14 cellular contexts compared by ENCODE assay signal in the genomic region with DNA sequence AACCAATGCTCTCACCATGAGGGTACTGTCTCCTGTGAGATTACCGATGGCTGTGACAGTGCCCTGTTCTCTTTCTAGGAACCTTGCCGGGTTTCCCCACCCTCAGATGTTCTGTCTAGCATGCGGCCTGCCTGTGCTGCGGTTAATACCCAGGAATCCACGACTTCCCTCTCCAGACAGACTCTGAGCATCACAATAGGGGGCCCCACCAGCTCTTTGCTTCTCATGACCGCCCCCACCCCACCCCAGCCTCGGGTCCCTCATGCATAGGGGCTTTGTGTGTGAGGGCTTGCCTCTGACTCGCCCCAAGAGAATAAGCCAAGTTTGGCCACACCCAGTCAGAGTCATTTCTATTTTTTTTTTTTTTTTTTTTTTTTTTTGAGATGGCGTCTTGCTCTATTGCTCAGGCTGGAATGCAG. TPM values are rescaled to one million over a fixed set of nuclear protein-coding genes. Genes with fewer than 3 reads are reported as not detected.
DNase-seq lines count a peak whose midpoint lies in the region; ATAC-seq lines count a peak whose summit lies in the region.
"Had no signal": no experiment of that assay in that cellular context is flagged by ENCODE, and none has a peak within 500 bp of the region (broad histone marks: within the 10 kb centered on the region; RNA-seq: fewer than 3 reads in every experiment).

No MANE protein-coding gene starts in this region.

- no peak overlapping the region for H3K27ac Mint-ChIP-seq in activated T-cell treated with anti-CD3 and anti-CD28 coated beads, Interleukin-2, amount 50 U/mL, for 72 hours
- H3K27ac Mint-ChIP-seq in naive thymus-derived CD4-positive, alpha-beta T cell: peak overlapping the region in 1 of 9 donors; percentile 55
- H3K27ac Mint-ChIP-seq: activated naive CD8-positive, alpha-beta T cell had no signal

- no peak overlapping the region for H3K9ac ChIP-seq in BLaER1

- no peaks in the 10 kb centered on the region for H3K9me3 Mint-ChIP-seq in activated T-cell treated with anti-CD3 and anti-CD28 coated beads, Interleukin-2, amount 50 U/mL, for 72 hours
- H3K9me3 Mint-ChIP-seq in naive thymus-derived CD4-positive, alpha-beta T cell: peaks cover 0 to 4% (median 0%) of the 10 kb centered on the region in 11 donors
- H3K9me3 Mint-ChIP-seq: H9 had no signal

- H3K4me3 Mint-ChIP-seq in activated T-cell treated with anti-CD3 and anti-CD28 coated beads, Interleukin-2, amount 50 U/mL, for 72 hours: peak overlapping the region; percentile 39 to 59
- H3K4me3 Mint-ChIP-seq in naive thymus-derived CD4-positive, alpha-beta T cell: no peak overlapping the region
- H3K4me3 Mint-ChIP-seq: activated naive CD8-positive, alpha-beta T cell; H9; immature natural killer cell had no signal

- H3K4me1 ChIP-seq in BLaER1: peaks cover 94% of the 10 kb centered on the region
- peaks cover 23 to 26% of the 10 kb centered on the region in 2 donors for H3K4me1 ChIP-seq in naive thymus-derived CD4-positive, alpha-beta T cell (ENCODE audit: control insufficient read depth in 2 of 2, insufficient read depth in 2 of 2, low read length in 2 of 2)

- DNase-seq in activated T-cell treated with anti-CD3 and anti-CD28 coated beads, Interleukin-2, amount 50 U/mL, for 72 hours: peak; percentile 60 to 72
- peak in 1 of 9 donors; percentile 49 for DNase-seq in naive thymus-derived CD4-positive, alpha-beta T cell
- no peak for DNase-seq in islet precursor cell
- DNase-seq: H9, immature natural killer cell, occipital lobe had no signal

- H3K36me3 ChIP-seq in BLaER1: peaks cover 6% of the 10 kb centered on the region; the same call in 1 of the 2 replicates
- peaks cover 0 to 24% (median 0%) of the 10 kb centered on the region in 3 experiments for H3K36me3 ChIP-seq in naive thymus-derived CD4-positive, alpha-beta T cell (ENCODE audit: control insufficient read depth in 2 of 3, insufficient read depth in 3 of 3, low read length in 3 of 3)

- H3K27ac ChIP-seq in BLaER1: no peak overlapping the region
- no peak overlapping the region for H3K27ac ChIP-seq in naive thymus-derived CD4-positive, alpha-beta T cell (ENCODE audit: low read depth, low read length)
- H3K27ac ChIP-seq: SK-N-MC had no signal

- no peak overlapping the region for H3K4me3 ChIP-seq in BLaER1
- H3K4me3 ChIP-seq in naive thymus-derived CD4-positive, alpha-beta T cell (ENCODE audit: low read length): no peak overlapping the region
- H3K4me3 ChIP-seq: SK-N-MC had no signal

- peaks cover 48% of the 10 kb centered on the region for H3K4me1 Mint-ChIP-seq in activated T-cell treated with anti-CD3 and anti-CD28 coated beads, Interleukin-2, amount 50 U/mL, for 72 hours (ENCODE audit: low read depth)
- peaks cover 27 to 38% (median 33%) of the 10 kb centered on the region in 7 donors for H3K4me1 Mint-ChIP-seq in naive thymus-derived CD4-positive, alpha-beta T cell

- H4K20me1 ChIP-seq in BLaER1: peaks cover 95% of the 10 kb centered on the region

- POLR2A ChIA-PET in naive thymus-derived CD4-positive, alpha-beta T cell (lab: Charles Lee): interaction anchor here (1.5 kb wide), 1 partner anchor 10 kb away, joined by 5 read pairs; the partner anchor contains the start of gene PARVG

- no peaks in the 10 kb centered on the region for H3K9me3 ChIP-seq in BLaER1
- no peaks in the 10 kb centered on the region for H3K9me3 ChIP-seq in naive thymus-derived CD4-positive, alpha-beta T cell (ENCODE audit: control insufficient read depth in 2 of 3, low read length in 3 of 3)

- peak overlapping the region; percentile 70 for H3K4me2 ChIP-seq in BLaER1

- H3K27me3 Mint-ChIP-seq in activated T-cell treated with anti-CD3 and anti-CD28 coated beads, Interleukin-2, amount 50 U/mL, for 72 hours (ENCODE audit: low read depth): no peaks in the 10 kb centered on the region
- no peaks in the 10 kb centered on the region for H3K27me3 Mint-ChIP-seq in naive thymus-derived CD4-positive, alpha-beta T cell
- H3K27me3 Mint-ChIP-seq: activated naive CD8-positive, alpha-beta T cell; CD4-positive, alpha-beta memory T cell had no signal

- H3K27me3 ChIP-seq in BLaER1: peaks cover 33% of the 10 kb centered on the region
- no peaks in the 10 kb centered on the region for H3K27me3 ChIP-seq in naive thymus-derived CD4-positive, alpha-beta T cell (ENCODE audit: control insufficient read depth in 2 of 2, insufficient read depth in 2 of 2, low read length in 2 of 2)

- intact Hi-C loops in naive thymus-derived CD4-positive, alpha-beta T cell (cut with micrococcal nuclease): loop anchor here in 1 of 2 donors (1.0 kb wide), 1 partner anchor 9 kb away; no protein-coding TSS in a partner anchor

- CTCF ChIA-PET in naive thymus-derived CD4-positive, alpha-beta T cell (lab: Charles Lee): no interaction called here

- H3K36me3 Mint-ChIP-seq in activated T-cell treated with anti-CD3 and anti-CD28 coated beads, Interleukin-2, amount 50 U/mL, for 72 hours (ENCODE audit: insufficient read depth in 2 of 2): peaks cover 9 to 18% of the 10 kb centered on the region in 2 donors
- H3K36me3 Mint-ChIP-seq in naive thymus-derived CD4-positive, alpha-beta T cell: peaks cover 4 to 33% (median 14%) of the 10 kb centered on the region in 5 donors

- peak; percentile 43 for ATAC-seq in HG02852 (IDR thresholded peaks at IDR 0.05; ENCODE audit: unreplicated experiment)
- ATAC-seq in activated T-cell treated with anti-CD3 and anti-CD28 coated beads, Interleukin-2, amount 50 U/mL, for 72 hours (replicated peaks in 1 of 2): peak; percentile 85 to 86
- peak; percentile 20 for ATAC-seq in naive thymus-derived CD4-positive, alpha-beta T cell
- no peak for ATAC-seq in HG03280 (IDR thresholded peaks at IDR 0.05; ENCODE audit: unreplicated experiment)
- ATAC-seq in HG03439 (IDR thresholded peaks at IDR 0.05; ENCODE audit: unreplicated experiment): no peak
- ATAC-seq in HG03039 (IDR thresholded peaks at IDR 0.05; ENCODE audit: unreplicated experiment): no peak

RNA-seq across cellular contexts. Expression of gene PARVG, which starts 10.3 kb away (rescaled TPM):
- 10 to 100 TPM; 74.9 to 81.5 TPM for total RNA-seq in activated T-cell treated with anti-CD3 and anti-CD28 coated beads, Interleukin-2, amount 50 U/mL, for 72 hours
- total RNA-seq in naive thymus-derived CD4-positive, alpha-beta T cell: 100 to 1,000 TPM; 142 to 209 (median 173) TPM
- polyA plus RNA-seq in naive thymus-derived CD4-positive, alpha-beta T cell: 10 to 100 TPM; 36.4 to 57.6 TPM

Comparison
In these comparisons a context has a peak if more than half of its experiments do, and no peak if none do; other contexts are left out.
1. ATAC-seq: peak in HG02852 (single experiment), activated T-cell treated with anti-CD3 and anti-CD28 coated beads, Interleukin-2, amount 50 U/mL, for 72 hours (2 of 2) and naive thymus-derived CD4-positive, alpha-beta T cell (single experiment); none in HG03280 (single experiment), HG03439 (single experiment) and HG03039 (single experiment).
2. H3K4me3 Mint-ChIP-seq: peak in activated T-cell treated with anti-CD3 and anti-CD28 coated beads, Interleukin-2, amount 50 U/mL, for 72 hours (2 of 2); none in naive thymus-derived CD4-positive, alpha-beta T cell (0 of 10).